In the genomic region with DNA sequence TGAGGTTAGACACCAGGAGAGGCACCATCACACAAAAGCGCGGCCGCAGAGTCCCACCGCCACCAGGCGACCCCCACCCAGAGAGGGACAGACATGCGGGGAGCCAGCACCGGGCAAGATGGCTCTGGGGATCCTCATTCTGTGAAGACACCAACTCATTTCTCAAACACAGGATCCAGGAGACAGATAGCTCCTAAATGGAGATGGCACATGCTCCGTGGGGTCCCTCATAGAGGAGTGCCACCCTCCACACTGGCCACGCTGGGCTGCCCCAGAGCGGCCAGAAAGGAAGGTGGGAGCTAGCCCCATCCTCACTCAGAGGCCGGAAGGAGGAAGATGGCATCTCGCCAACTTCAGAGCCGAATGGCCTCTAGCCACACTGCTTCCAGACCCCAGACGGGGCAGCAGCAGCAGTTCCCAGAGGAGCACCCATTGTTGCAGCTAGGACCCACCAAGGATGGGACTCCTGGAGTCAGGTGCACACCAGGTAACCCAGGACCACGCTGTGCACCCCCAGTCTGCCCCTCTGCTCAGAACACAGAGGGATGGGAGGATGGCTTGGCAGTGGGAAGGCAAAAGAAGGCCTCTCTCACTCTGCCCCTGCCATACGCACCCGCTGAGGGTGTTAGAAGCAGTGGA, we compare ENCODE assay signal across 19 cellular contexts.
DNase-seq lines count a peak whose midpoint lies in the region; ATAC-seq and TF ChIP-seq lines count a peak whose summit lies in the region.
"Had no signal": no experiment of that assay in that cellular context is flagged by ENCODE, and none has a peak within 500 bp of the region (broad histone marks: within the 10 kb centered on the region; RNA-seq: fewer than 3 reads in every experiment).

No MANE protein-coding gene starts in this region.

- intact Hi-C loops in upper lobe of right lung (cut with DNase I), result no loop called here

- POLR2A ChIA-PET in HEK293 (lab: Yijun Ruan, JAX), result no interaction called here

- CTCF ChIA-PET in HEK293 (lab: Yijun Ruan, JAX), result no interaction called here

- H3K4me1 ChIP-seq in HEK293 (ENCODE audit: control insufficient read depth, insufficient read depth, low read length) (no peaks in the 10 kb centered on the region), iPS-15b (ENCODE audit: control insufficient read depth, insufficient read depth, low read length) (peaks cover 32% of the 10 kb centered on the region), upper lobe of right lung (peaks cover 6% of the 10 kb centered on the region)

- TF ChIP-seq CTCF in HEK293 (tag by site-specific recombination; IDR thresholded peaks at IDR 0.05), result no peak
- no peak for TF ChIP-seq CTCF in upper lobe of right lung (IDR thresholded peaks at IDR 0.05)

- H3K4me3 ChIP-seq in HEK293 (ENCODE audit: low read depth, low read length) (no peak overlapping the region), iPS-15b (ENCODE audit: low read depth, low read length) (peak overlapping the region; percentile 13), upper lobe of right lung (no peak overlapping the region)
- H3K4me3 ChIP-seq: esophagus squamous epithelium, skin epidermis had no signal

- H3K9ac ChIP-seq in iPS-15b (ENCODE audit: low read depth, low read length), result peak overlapping the region; percentile 12

- H3K9me3 ChIP-seq in HEK293 (ENCODE audit: control insufficient read depth, insufficient read depth, low read depth, low read length) (no peaks in the 10 kb centered on the region), iPS-15b (ENCODE audit: control insufficient read depth, insufficient read depth, low read length) (no peaks in the 10 kb centered on the region), upper lobe of right lung (no peaks in the 10 kb centered on the region)
- H3K9me3 ChIP-seq: esophagus squamous epithelium had no signal

- H3K36me3 ChIP-seq in HEK293 (ENCODE audit: control insufficient read depth in 2 of 2, insufficient read depth in 1 of 2, low read length in 2 of 2) (no peaks in the 10 kb centered on the region), iPS-15b (ENCODE audit: control insufficient read depth, insufficient read depth, low read length) (no peaks in the 10 kb centered on the region), upper lobe of right lung (no peaks in the 10 kb centered on the region)
- H3K36me3 ChIP-seq: esophagus squamous epithelium had no signal

- H3K27ac ChIP-seq in HEK293 (ENCODE audit: extremely low read depth, low read depth, low read length), result no peak overlapping the region
- peak overlapping the region; percentile 77 for H3K27ac ChIP-seq in angular gyrus (ENCODE audit: low read depth, low read length)
- no peak overlapping the region for H3K27ac ChIP-seq in upper lobe of right lung
- H3K27ac ChIP-seq: esophagus squamous epithelium, skin epidermis had no signal

- H3K27me3 ChIP-seq in iPS-15b (ENCODE audit: control insufficient read depth, insufficient read depth, low read length) (peaks cover 44% of the 10 kb centered on the region), upper lobe of right lung (peaks cover 40% of the 10 kb centered on the region)

- no peak for DNase-seq in upper lobe of right lung
- no peak for DNase-seq in GOT3 (lab: John Stamatoyannopoulos, UW)
- DNase-seq: DMS79; esophagus squamous epithelium; KBM-7; kidney glomerular epithelial cell; NCI-H146; occipital lobe; OCI-M1; Right ventricle myocardium superior; stimulated activated CD4-positive, alpha-beta T cell treated with anti-CD3 and anti-CD28 coated beads, Interleukin-2, amount 100 ng/mL, for 24 hours had no signal

- peak; percentile 31 for ATAC-seq in upper lobe of right lung
- no peak for ATAC-seq in GM21526 (IDR thresholded peaks at IDR 0.05; ENCODE audit: low FRiP score, unreplicated experiment)
- ATAC-seq in HG02610 (IDR thresholded peaks at IDR 0.05; ENCODE audit: unreplicated experiment), result no peak
- ATAC-seq: activated naive CD4-positive, alpha-beta T cell treated with anti-CD3 and anti-CD28 coated beads, Interleukin-2, amount 50 U/mL, for 72 hours; stimulated activated effector memory CD8-positive, alpha-beta T cell treated with anti-CD3 and anti-CD28 coated beads, Interleukin-12 subunit alpha, Interleukin-12 subunit beta, amount 100 ng/mL, for 72 hours had no signal

TF ChIP-seq in HEK293, 187 proteins besides CTCF, POLR2A, EP300 and RAD21:
- TF ChIP-seq ZNF621 (tag by site-specific recombination; IDR thresholded peaks at IDR 0.05) (no peak), ZNF121 (tag by site-specific recombination; IDR thresholded peaks at IDR 0.05) (0 out of 2 replicates have a peak, but pooled peaks have one; percentile 40)
